17 cellular contexts compared by ENCODE assay signal in the genomic region with DNA sequence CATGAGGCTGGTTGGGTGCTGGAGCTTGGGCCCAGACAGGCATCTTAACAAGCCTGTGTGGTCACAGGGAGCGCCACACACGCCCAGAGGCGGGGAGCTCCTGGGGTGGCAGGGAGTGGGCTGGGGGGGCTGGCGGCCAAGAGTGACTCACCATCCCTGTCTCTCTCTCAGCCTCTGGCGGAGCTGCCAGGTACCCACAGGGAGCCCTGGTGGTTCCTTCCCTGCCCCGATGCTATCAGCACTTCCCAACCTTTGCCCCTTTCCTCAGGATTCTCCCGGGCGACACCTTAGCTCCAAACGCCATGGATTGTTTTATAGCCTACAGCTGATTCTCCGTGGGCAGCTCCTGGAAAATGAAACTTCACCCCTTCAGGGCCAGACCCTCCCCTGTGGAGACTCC.
"Had no signal": no experiment of that assay in that cellular context is flagged by ENCODE, and none has a peak within 500 bp of the region (broad histone marks: within the 10 kb centered on the region; RNA-seq: fewer than 3 reads in every experiment).

No MANE protein-coding gene starts in this region.

- H3K9me3 ChIP-seq: gastrocnemius medialis, heart left ventricle, pancreas, thyroid gland had no signal

- DNase-seq: activated CD4-positive, alpha-beta T cell treated with anti-CD3 and anti-CD28 coated beads, Interleukin-2, amount 10 ng/mL, durations not matched to agents 7 days and 5 days; activated CD4-positive, CD25-positive, alpha-beta regulatory T cell; activated CD8-positive, alpha-beta memory T cell treated with anti-CD3 and anti-CD28 coated beads, Interleukin-2, amount 50 U/mL, for 48 hours; activated naive CD8-positive, alpha-beta T cell treated with anti-CD3 and anti-CD28 coated beads for 36 hours; amygdala; brain microvascular endothelial cell; gastrocnemius medialis; heart left ventricle; left cardiac atrium; naive thymus-derived CD4-positive, alpha-beta T cell; thyroid gland had no signal

- H3K27ac ChIP-seq: brain microvascular endothelial cell, epithelial cell of prostate, gastrocnemius medialis, heart left ventricle, pancreas, thyroid gland had no signal

- H3K27ac Mint-ChIP-seq: activated CD4-positive, alpha-beta T cell treated with anti-CD3 and anti-CD28 coated beads, Interleukin-2, amount 10 ng/mL, durations not matched to agents 7 days and 5 days; activated naive CD8-positive, alpha-beta T cell treated with anti-CD3 and anti-CD28 coated beads for 36 hours; mesothelial cell of epicardium; naive thymus-derived CD4-positive, alpha-beta T cell; stimulated activated memory B cell treated with anti-CD40 and anti-IgM and Interleukin-4, amounts not matched to agents 10 μg/mL and 1 μg/mL and 100 μg/mL, for 72 hours; T-helper 2 cell treated with Interferon-gamma antibody and Interleukin-4, amounts not matched to agents 5 μg/mL and 100 μg/mL, for 36 hours had no signal

- ATAC-seq: gastrocnemius medialis; heart left ventricle; left cardiac atrium; naive thymus-derived CD4-positive, alpha-beta T cell; stimulated activated memory B cell treated with anti-CD40 and anti-IgM and Interleukin-4, amounts not matched to agents 10 μg/mL and 1 μg/mL and 100 μg/mL, for 72 hours had no signal

- H3K36me3 Mint-ChIP-seq: activated naive CD8-positive, alpha-beta T cell treated with anti-CD3 and anti-CD28 coated beads for 36 hours; mesothelial cell of epicardium had no signal

- H3K4me3 ChIP-seq: gastrocnemius medialis, heart left ventricle, lung, pancreas, thyroid gland had no signal

- H3K4me1 ChIP-seq: gastrocnemius medialis, pancreas had no signal

- H3K4me3 Mint-ChIP-seq: activated CD4-positive, alpha-beta T cell treated with anti-CD3 and anti-CD28 coated beads, Interleukin-2, amount 10 ng/mL, durations not matched to agents 7 days and 5 days; activated naive CD8-positive, alpha-beta T cell treated with anti-CD3 and anti-CD28 coated beads for 36 hours; mesothelial cell of epicardium; naive thymus-derived CD4-positive, alpha-beta T cell; stimulated activated memory B cell treated with anti-CD40 and anti-IgM and Interleukin-4, amounts not matched to agents 10 μg/mL and 1 μg/mL and 100 μg/mL, for 72 hours; T-helper 2 cell treated with Interferon-gamma antibody and Interleukin-4, amounts not matched to agents 5 μg/mL and 100 μg/mL, for 36 hours had no signal

- H3K36me3 ChIP-seq: brain microvascular endothelial cell, gastrocnemius medialis, heart left ventricle, pancreas, thyroid gland had no signal

- H3K9me3 Mint-ChIP-seq: activated CD4-positive, alpha-beta T cell treated with anti-CD3 and anti-CD28 coated beads, Interleukin-2, amount 10 ng/mL, durations not matched to agents 7 days and 5 days; activated naive CD8-positive, alpha-beta T cell treated with anti-CD3 and anti-CD28 coated beads for 36 hours; mesothelial cell of epicardium; T-helper 2 cell treated with Interferon-gamma antibody and Interleukin-4, amounts not matched to agents 5 μg/mL and 100 μg/mL, for 36 hours had no signal
